In genomic region chr2:168457177-168457905, GRCh38 we compare ENCODE assay signal across 8 cellular contexts. TPM values are rescaled to one million over a fixed set of nuclear protein-coding genes. Genes with fewer than 3 reads are reported as not detected.
DNase-seq lines count a peak whose midpoint lies in the region; ATAC-seq and TF ChIP-seq lines count a peak whose summit lies in the region.

No MANE protein-coding gene starts in this region.

- H3K27ac ChIP-seq in ectodermal cell (ENCODE audit: insufficient read depth, low read depth, low read length, poor library complexity, severe bottlenecking): peak overlapping the region; percentile 76
- peak overlapping the region; percentile 92 for H3K27ac ChIP-seq in neural cell (ENCODE audit: low read length)

- H3K9me2 ChIP-seq in neural cell (ENCODE audit: insufficient read depth, low read length): no peaks in the 10 kb centered on the region

- H3K36me3 ChIP-seq in ectodermal cell (ENCODE audit: control insufficient read depth, insufficient read depth, low read length): no peaks in the 10 kb centered on the region
- no peaks in the 10 kb centered on the region for H3K36me3 ChIP-seq in neural cell (ENCODE audit: insufficient read depth, low read length)

- H2AFZ ChIP-seq in neural cell (ENCODE audit: low read depth, low read length): peak overlapping the region; percentile 83

- DNase-seq in stimulated activated CD4-positive, alpha-beta T cell treated with anti-CD3 and anti-CD28 coated beads, Interleukin-15, amount 100 ng/mL, for 24 hours: peak; percentile 15
- DNase-seq in stimulated activated CD4-positive, alpha-beta T cell treated with anti-CD3 and anti-CD28 coated beads, Interleukin-2, amount 100 ng/mL, for 24 hours: no peak
- DNase-seq in NCI-H69 (lab: John Stamatoyannopoulos, UW) (peak; percentile 31), NCI-H146 treated with DMSO at 0.1 percent for 48 hours (lab: John Stamatoyannopoulos, UW; ENCODE audit: unreplicated experiment) (no peak), GM19240 (ENCODE audit: insufficient read length, low spot score) (no peak)

- no peak for TF ChIP-seq EP300 in neural cell (conservative IDR thresholded peaks at IDR 0.05; ENCODE audit: poor library complexity, severe bottlenecking)

- TF ChIP-seq RAD21 in neural cell (conservative IDR thresholded peaks at IDR 0.05): no peak

- peak overlapping the region; percentile 93 for H3K9ac ChIP-seq in neural cell (ENCODE audit: low read length)

- peaks cover 54% of the 10 kb centered on the region for H3K79me2 ChIP-seq in neural cell (replicated peaks; ENCODE audit: insufficient read depth, low read length)

- peaks cover 12% of the 10 kb centered on the region for H3K4me1 ChIP-seq in ectodermal cell (ENCODE audit: control insufficient read depth, insufficient read depth, low read length)

- 16 to 18% methylated on average over 19 of the region's 19 CpGs for WGBS in ectodermal cell, 2 experiments

- no peak for TF ChIP-seq CTCF in neural cell (IDR thresholded peaks at IDR 0.05; ENCODE audit: poor library complexity, severe bottlenecking)

- H3K9me3 ChIP-seq in ectodermal cell (ENCODE audit: control insufficient read depth, low read length) (no peaks in the 10 kb centered on the region), neural cell (ENCODE audit: low read length) (no peaks in the 10 kb centered on the region)

- H3K27me3 ChIP-seq in ectodermal cell (ENCODE audit: control insufficient read depth, insufficient read depth, low read length, poor library complexity, severe bottlenecking) (peaks cover 5% of the 10 kb centered on the region), neural cell (ENCODE audit: insufficient read depth, low read depth, low read length) (no peaks in the 10 kb centered on the region)

- peak overlapping the region; percentile 66 for H3K4me2 ChIP-seq in neural cell (ENCODE audit: low read length)

- H4K20me1 ChIP-seq in neural cell (ENCODE audit: insufficient read depth): no peaks in the 10 kb centered on the region

- no peaks in the 10 kb centered on the region for H3F3A ChIP-seq in neural cell (ENCODE audit: insufficient read depth, low read length, poor library complexity, severe bottlenecking)

- no peak for ATAC-seq in GM18519 (IDR thresholded peaks at IDR 0.05; ENCODE audit: low FRiP score, unreplicated experiment)

- peak overlapping the region; percentile 89 for H3K4me3 ChIP-seq in ectodermal cell (ENCODE audit: insufficient read depth, low read depth, low read length)
- H3K4me3 ChIP-seq in neural cell (ENCODE audit: low read length): peak overlapping the region; percentile 88

TF ChIP-seq in neural cell, 6 proteins besides CTCF, POLR2A, EP300 and RAD21:
- no peak for TF ChIP-seq MXI1 (conservative IDR thresholded peaks at IDR 0.05; ENCODE audit: poor library complexity, severe bottlenecking)
- TF ChIP-seq, protein P1, sequence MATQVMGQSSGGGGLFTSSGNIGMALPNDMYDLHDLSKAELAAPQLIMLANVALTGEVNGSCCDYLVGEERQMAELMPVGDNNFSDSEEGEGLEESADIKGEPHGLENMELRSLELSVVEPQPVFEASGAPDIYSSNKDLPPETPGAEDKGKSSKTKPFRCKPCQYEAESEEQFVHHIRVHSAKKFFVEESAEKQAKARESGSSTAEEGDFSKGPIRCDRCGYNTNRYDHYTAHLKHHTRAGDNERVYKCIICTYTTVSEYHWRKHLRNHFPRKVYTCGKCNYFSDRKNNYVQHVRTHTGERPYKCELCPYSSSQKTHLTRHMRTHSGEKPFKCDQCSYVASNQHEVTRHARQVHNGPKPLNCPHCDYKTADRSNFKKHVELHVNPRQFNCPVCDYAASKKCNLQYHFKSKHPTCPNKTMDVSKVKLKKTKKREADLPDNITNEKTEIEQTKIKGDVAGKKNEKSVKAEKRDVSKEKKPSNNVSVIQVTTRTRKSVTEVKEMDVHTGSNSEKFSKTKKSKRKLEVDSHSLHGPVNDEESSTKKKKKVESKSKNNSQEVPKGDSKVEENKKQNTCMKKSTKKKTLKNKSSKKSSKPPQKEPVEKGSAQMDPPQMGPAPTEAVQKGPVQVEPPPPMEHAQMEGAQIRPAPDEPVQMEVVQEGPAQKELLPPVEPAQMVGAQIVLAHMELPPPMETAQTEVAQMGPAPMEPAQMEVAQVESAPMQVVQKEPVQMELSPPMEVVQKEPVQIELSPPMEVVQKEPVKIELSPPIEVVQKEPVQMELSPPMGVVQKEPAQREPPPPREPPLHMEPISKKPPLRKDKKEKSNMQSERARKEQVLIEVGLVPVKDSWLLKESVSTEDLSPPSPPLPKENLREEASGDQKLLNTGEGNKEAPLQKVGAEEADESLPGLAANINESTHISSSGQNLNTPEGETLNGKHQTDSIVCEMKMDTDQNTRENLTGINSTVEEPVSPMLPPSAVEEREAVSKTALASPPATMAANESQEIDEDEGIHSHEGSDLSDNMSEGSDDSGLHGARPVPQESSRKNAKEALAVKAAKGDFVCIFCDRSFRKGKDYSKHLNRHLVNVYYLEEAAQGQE (IDR thresholded peaks at IDR 0.05; ENCODE audit: borderline replicate concordance): no peak
- TF ChIP-seq TAF1 (IDR thresholded peaks at IDR 0.05; ENCODE audit: low read depth): no peak
- TF ChIP-seq POLR2AphosphoS5 (IDR thresholded peaks at IDR 0.05): no peak
- TF ChIP-seq EZH2 (IDR thresholded peaks at IDR 0.05; ENCODE audit: borderline replicate concordance, insufficient read depth, low read length, poor library complexity, severe bottlenecking): no peak
- no peak for TF ChIP-seq SMC3 (conservative IDR thresholded peaks at IDR 0.05; ENCODE audit: poor library complexity)
TF ChIP-seq in neural cell: peak in this region for 0.

RNA-seq across cellular contexts. Expression of gene CERS6, which starts 1.3 kb away (rescaled TPM):
- 41.3 TPM for polyA plus RNA-seq in ectodermal cell (2013, experiment 1 of 4)
- polyA plus RNA-seq in ectodermal cell (2013, experiment 2 of 4): 42.0 TPM
- polyA plus RNA-seq in ectodermal cell (2013, experiment 3 of 4): 31.3 TPM
- polyA plus RNA-seq in ectodermal cell (2013, experiment 4 of 4): 34.1 TPM
- 56.3 and 59.3 TPM in 2 replicates for polyA plus RNA-seq in neural cell
- 163 and 193 TPM in 2 replicates for polyA minus RNA-seq in neural cell

Comparison
In these comparisons a context has a peak if more than half of its experiments do, and no peak if none do; other contexts are left out.
1. DNase-seq: peak in stimulated activated CD4-positive, alpha-beta T cell treated with anti-CD3 and anti-CD28 coated beads, Interleukin-15, amount 100 ng/mL, for 24 hours (single experiment) and NCI-H69 (single experiment); none in stimulated activated CD4-positive, alpha-beta T cell treated with anti-CD3 and anti-CD28 coated beads, Interleukin-2, amount 100 ng/mL, for 24 hours (0 of 2), NCI-H146 treated with DMSO at 0.1 percent for 48 hours (single experiment) and GM19240 (single experiment).